ENCODE assay signal across 8 cellular contexts in the genomic region with DNA sequence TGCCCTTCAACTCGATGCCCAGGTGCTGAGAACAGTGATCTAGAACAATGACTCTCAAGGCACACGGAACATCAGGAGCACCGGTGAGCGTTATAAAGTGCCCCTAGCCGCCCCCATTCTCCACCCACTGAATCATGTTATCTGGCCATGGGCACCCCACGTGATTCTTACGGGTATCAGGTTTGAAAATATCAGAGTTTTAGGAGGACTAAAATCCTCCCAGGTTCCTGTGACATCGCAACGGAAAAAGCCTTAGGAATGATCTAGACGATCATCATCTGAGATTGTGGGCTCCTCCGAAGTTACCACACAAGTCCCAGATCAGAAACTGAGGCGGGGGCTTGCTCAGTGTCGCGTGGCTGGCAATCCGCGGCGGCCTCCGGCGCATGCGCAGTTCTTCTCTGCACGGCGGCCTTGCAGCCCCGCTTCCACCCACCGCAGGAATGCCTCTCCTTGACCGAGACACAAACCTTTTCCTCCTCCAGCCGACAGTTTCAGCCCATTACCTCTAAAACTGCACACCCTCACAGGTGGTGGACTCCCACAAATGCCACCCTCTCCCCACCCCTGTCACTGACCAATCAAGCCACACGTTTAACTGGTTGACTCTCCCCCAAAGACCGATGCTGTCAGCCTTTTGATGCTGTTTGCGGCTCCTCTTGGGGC. TPM values are rescaled to one million over a fixed set of nuclear protein-coding genes. Genes with fewer than 3 reads are reported as not detected.
DNase-seq lines count a peak whose midpoint lies in the region; ATAC-seq and TF ChIP-seq lines count a peak whose summit lies in the region.

No MANE protein-coding gene starts in this region.

- no peak for TF ChIP-seq EP300 in stomach (IDR thresholded peaks at IDR 0.05)

- H3K4me1 ChIP-seq in stomach, result peaks cover 34 to 49% (median 35%) of the 10 kb centered on the region in 4 donors

- no peaks in the 10 kb centered on the region for H3K27me3 ChIP-seq in stomach

- no peak for TF ChIP-seq POLR2A in stomach (IDR thresholded peaks at IDR 0.05)

- CTCF ChIA-PET in Calu3 (lab: Charles Lee), result no interaction called here
- CTCF ChIA-PET in WTC11 (lab: Charles Lee), result interaction anchor here (1.0 to 1.2 kb wide), 2 partner anchors 12 to 42 kb away, joined by 4 read pairs; no protein-coding TSS in a partner anchor

- WGBS in stomach, 5 donors, result 14 to 21% (median 17%) methylated on average over 25 to 29 of the region's 29 CpGs

- DNase-seq in Calu3 (peak; percentile 89), dermis blood vessel endothelial cell (peak; percentile 67), naive B cell (peak; percentile 33), stomach (peak; percentile 81), NCI-H2081 treated with DMSO at 0.1 percent for 48 hours (lab: John Stamatoyannopoulos, UW) (no peak), WTC11 (ENCODE audit: low spot score) (no peak), NCI-H82 treated with DMSO at 0.1 percent for 48 hours (lab: John Stamatoyannopoulos, UW; ENCODE audit: unreplicated experiment) (no peak)
- peak; percentile 55 to 63 for DNase-seq in activated CD4-positive, alpha-beta T cell treated with anti-CD3 and anti-CD28 coated beads for 4 hours

- intact Hi-C loops in Calu3 (cut with micrococcal nuclease; ENCODE audit: unreplicated experiment), result no loop called here
- intact Hi-C loops in stomach (cut with DNase I; ENCODE audit: low total_unique reads), result no loop called here

- TSS peak; percentile 88 for BruUV-seq in Calu3 (replicated peaks; lab: Mats Ljungman, UMichigan)

- POLR2A ChIA-PET in WTC11 (lab: Charles Lee), result interaction anchor here (1.4 kb wide), 1 partner anchor 13 kb away, joined by 3 read pairs; no protein-coding TSS in a partner anchor

- TF ChIP-seq CTCF in Calu3 (IDR thresholded peaks at IDR 0.05; ENCODE audit: unreplicated experiment) (no peak), stomach (IDR thresholded peaks at IDR 0.05) (no peak), WTC11 (IDR thresholded peaks at IDR 0.05) (no peak)

- ATAC-seq in naive B cell (ENCODE audit: low read depth in 2 of 2) (peak in 1 of 2 donors; percentile 53), WTC11 (no peak)

- H3K36me3 ChIP-seq in stomach, result no peaks in the 10 kb centered on the region

- peak overlapping the region; percentile 32 to 37 (median 34) for H3K4me3 ChIP-seq in stomach

- peaks cover 44% of the 10 kb centered on the region for H3K36me3 Mint-ChIP-seq in Calu3 (ENCODE audit: insufficient read depth, unreplicated experiment)
- H3K36me3 Mint-ChIP-seq in naive B cell, result no peaks in the 10 kb centered on the region
- H3K36me3 Mint-ChIP-seq in WTC11, result no peaks in the 10 kb centered on the region

- H3K4me1 Mint-ChIP-seq in Calu3 (ENCODE audit: low read depth, unreplicated experiment) (peaks cover 65% of the 10 kb centered on the region), naive B cell (peaks cover 5 to 14% (median 12%) of the 10 kb centered on the region in 3 donors), WTC11 (peaks cover under 1% of the 10 kb centered on the region; the same call in 1 of the 2 replicates)

- H3K4me3 Mint-ChIP-seq in Calu3 (ENCODE audit: low read depth, unreplicated experiment) (peak overlapping the region; percentile 57), naive B cell (peak overlapping the region; percentile 27 to 75 (median 67)), WTC11 (no peak overlapping the region)

- H3K9me3 ChIP-seq in stomach, result no peaks in the 10 kb centered on the region

- H3K9me3 Mint-ChIP-seq in Calu3 (ENCODE audit: low read depth, unreplicated experiment), result no peaks in the 10 kb centered on the region
- peaks cover 0 to 3% (median 0%) of the 10 kb centered on the region in 7 donors for H3K9me3 Mint-ChIP-seq in naive B cell
- no peaks in the 10 kb centered on the region for H3K9me3 Mint-ChIP-seq in WTC11

- H3K27me3 Mint-ChIP-seq in Calu3 (ENCODE audit: unreplicated experiment) (no peaks in the 10 kb centered on the region), naive B cell (peaks cover 21 to 60% (median 34%) of the 10 kb centered on the region in 3 donors), WTC11 (ENCODE audit: low read depth) (peaks cover 9% of the 10 kb centered on the region)

- peak overlapping the region; percentile 75 to 83 (median 81) for H3K27ac ChIP-seq in stomach

- H3K27ac Mint-ChIP-seq in Calu3 (ENCODE audit: unreplicated experiment) (peak overlapping the region; percentile 94), naive B cell (peak overlapping the region in 2 of 6 donors; percentile 64 to 66), WTC11 (no peak overlapping the region)

TF ChIP-seq in WTC11, 78 proteins besides CTCF, POLR2A, EP300 and RAD21:
- TF ChIP-seq JAZF1 (CRISPR knock-in tag; IDR thresholded peaks at IDR 0.05), result no peak

RNA-seq across cellular contexts. Expression of a gene that starts 5.8 kb away (rescaled TPM):
- 75.8 and 82.9 TPM in 2 replicates for total RNA-seq in Calu3 (2022)
- total RNA-seq in dermis blood vessel endothelial cell, result 94.3 and 98.2 TPM in 2 replicates
- polyA plus RNA-seq in naive B cell (ENCODE audit: low read depth in 6 of 6), result 100 to 1,000 TPM; 165 to 215 (median 182) TPM
- 100 to 1,000 TPM in 2 of 5 donors, 10 to 100 TPM in 2, 1 to 10 TPM in 1; 8.2 to 226 (median 25.5) TPM for total RNA-seq in stomach
- polyA plus RNA-seq in stomach, result 100 to 1,000 TPM; 149 to 268 (median 193) TPM
- 52.5 to 60.6 TPM (median 58.3 TPM) in 3 replicates for total RNA-seq in WTC11 (2021)

Comparison
In these comparisons a context has a peak if more than half of its experiments do, and no peak if none do; other contexts are left out.
1. DNase-seq: peak in Calu3 (single experiment), activated CD4-positive, alpha-beta T cell treated with anti-CD3 and anti-CD28 coated beads for 4 hours (2 of 2), dermis blood vessel endothelial cell (single experiment), naive B cell (single experiment) and stomach (single experiment); none in NCI-H2081 treated with DMSO at 0.1 percent for 48 hours (single experiment), WTC11 (single experiment) and NCI-H82 treated with DMSO at 0.1 percent for 48 hours (single experiment).